In genomic region chr1:214044438-214045214, GRCh38 we compare ENCODE assay signal across 1 cellular context.
A peak's percentile ranks its signal among the peaks of the same experiment; 100 is the strongest.
TF ChIP-seq lines count a peak whose summit lies in the region.

No MANE protein-coding gene starts in this region.

TF ChIP-seq in HepG2, 621 proteins besides CTCF, POLR2A, EP300 and RAD21 (continued from another document and continues in another):
- no peak for TF ChIP-seq ZNF281 (CRISPR knock-in tag; IDR thresholded peaks at IDR 0.05; ENCODE audit: borderline replicate concordance)
- no peak for TF ChIP-seq ZNF510 (CRISPR knock-in tag; IDR thresholded peaks at IDR 0.05; ENCODE audit: low read depth)
- no peak for TF ChIP-seq TSC22D2 (CRISPR knock-in tag; IDR thresholded peaks at IDR 0.05; ENCODE audit: borderline replicate concordance)
- TF ChIP-seq SMARCE1 (IDR thresholded peaks at IDR 0.05; ENCODE audit: borderline replicate concordance): no peak
- TF ChIP-seq E2F2 (CRISPR knock-in tag; IDR thresholded peaks at IDR 0.05; ENCODE audit: borderline replicate concordance): no peak
- TF ChIP-seq TEAD2 (CRISPR knock-in tag; IDR thresholded peaks at IDR 0.05): no peak
- TF ChIP-seq CHCHD3 (CRISPR knock-in tag; IDR thresholded peaks at IDR 0.05): no peak
- TF ChIP-seq RBM22 (optimal IDR thresholded peaks at IDR 0.05; ENCODE audit: low read length): no peak
- no peak for TF ChIP-seq ZNF33A (CRISPR knock-in tag; IDR thresholded peaks at IDR 0.05; ENCODE audit: borderline replicate concordance)
- no peak for TF ChIP-seq PBX3 (CRISPR knock-in tag; IDR thresholded peaks at IDR 0.05; ENCODE audit: borderline replicate concordance)
- TF ChIP-seq PHF5A (CRISPR knock-in tag; IDR thresholded peaks at IDR 0.05; ENCODE audit: low read depth, unreplicated experiment): no peak
- no peak for TF ChIP-seq ZSCAN5A (CRISPR knock-in tag; IDR thresholded peaks at IDR 0.05; ENCODE audit: borderline replicate concordance)
- no peak for TF ChIP-seq POLR2AphosphoS2 (IDR thresholded peaks at IDR 0.05; ENCODE audit: low read depth, low read length)
- no peak for TF ChIP-seq EZH2 (conservative IDR thresholded peaks at IDR 0.05; ENCODE audit: low read depth, low read length)
- TF ChIP-seq NFRKB (IDR thresholded peaks at IDR 0.05): no peak
- no peak for TF ChIP-seq KDM1A (CRISPR knock-in tag; IDR thresholded peaks at IDR 0.05)
- no peak for TF ChIP-seq ZNF883 (CRISPR knock-in tag; IDR thresholded peaks at IDR 0.05; ENCODE audit: not compliant biosample characterization)
- TF ChIP-seq PLRG1 (conservative IDR thresholded peaks at IDR 0.05): no peak
- TF ChIP-seq MLXIP (CRISPR knock-in tag; IDR thresholded peaks at IDR 0.05; ENCODE audit: borderline replicate concordance): no peak
- no peak for TF ChIP-seq ZNF44 (CRISPR knock-in tag; IDR thresholded peaks at IDR 0.05)
- no peak for TF ChIP-seq STAT5B (CRISPR knock-in tag; IDR thresholded peaks at IDR 0.05)
- no peak for TF ChIP-seq ZNF589 (CRISPR knock-in tag; conservative IDR thresholded peaks at IDR 0.05)
- no peak for TF ChIP-seq KAT7 (CRISPR knock-in tag; IDR thresholded peaks at IDR 0.05; ENCODE audit: borderline replicate concordance)
- no peak for TF ChIP-seq PAX8 (CRISPR knock-in tag; IDR thresholded peaks at IDR 0.05; ENCODE audit: borderline replicate concordance)
- no peak for TF ChIP-seq KDM6A (CRISPR knock-in tag; IDR thresholded peaks at IDR 0.05; ENCODE audit: low read depth)
- TF ChIP-seq ISL2 (CRISPR knock-in tag; IDR thresholded peaks at IDR 0.05): peak; percentile 87
- no peak for TF ChIP-seq ZNF781 (CRISPR knock-in tag; IDR thresholded peaks at IDR 0.05; ENCODE audit: borderline replicate concordance, not compliant biosample characterization)
- no peak for TF ChIP-seq ZNF280D (CRISPR knock-in tag; IDR thresholded peaks at IDR 0.05)
- peak; percentile 82 for TF ChIP-seq NCOA2 (CRISPR knock-in tag; IDR thresholded peaks at IDR 0.05)
- no peak for TF ChIP-seq AFF4 (CRISPR knock-in tag; IDR thresholded peaks at IDR 0.05)
- no peak for TF ChIP-seq JUND (CRISPR knock-in tag; IDR thresholded peaks at IDR 0.05)
- TF ChIP-seq BRF2 (CRISPR knock-in tag; IDR thresholded peaks at IDR 0.05): peak; percentile 22; the same call in 1 of the 2 replicates
- no peak for TF ChIP-seq RNF219 (CRISPR knock-in tag; IDR thresholded peaks at IDR 0.05)
- TF ChIP-seq ZBTB33 (CRISPR knock-in tag; IDR thresholded peaks at IDR 0.05): peak; percentile 42; the same call in 1 of the 2 replicates
